ENCODE assay signal across 8 cellular contexts in genomic region chr18:58615150-58616132, GRCh38. TPM values are rescaled to one million over a fixed set of nuclear protein-coding genes. Genes with fewer than 3 reads are reported as not detected.
DNase-seq lines count a peak whose midpoint lies in the region; ATAC-seq and TF ChIP-seq lines count a peak whose summit lies in the region.

No MANE protein-coding gene starts in this region.

- H3K27ac ChIP-seq in CD4-positive, alpha-beta T cell (ENCODE audit: low read depth, low read length) = peak overlapping the region; percentile 60

- H3K9me3 ChIP-seq in CD4-positive, alpha-beta T cell (ENCODE audit: control insufficient read depth, low read length) = no peaks in the 10 kb centered on the region

- peak overlapping the region; percentile 94 for H3K27ac Mint-ChIP-seq in CD4-positive, alpha-beta T cell
- peak overlapping the region; percentile 85 for H3K27ac Mint-ChIP-seq in activated T-helper 2 cell treated with anti-CD3 and anti-CD28 coated beads, Interferon-gamma antibody, Interleukin-2, Interleukin-4, amounts not matched to agents 10 μg/mL and 5 μg/mL and 100 μg/mL, durations not matched to agents 14 hours and 24 hours and 36 hours

- H3K36me3 Mint-ChIP-seq in CD4-positive, alpha-beta T cell (ENCODE audit: low read depth) = no peaks in the 10 kb centered on the region
- H3K36me3 Mint-ChIP-seq in activated T-helper 2 cell treated with anti-CD3 and anti-CD28 coated beads, Interferon-gamma antibody, Interleukin-2, Interleukin-4, amounts not matched to agents 10 μg/mL and 5 μg/mL and 100 μg/mL, durations not matched to agents 14 hours and 24 hours and 36 hours (ENCODE audit: low read depth) = no peaks in the 10 kb centered on the region

- peak overlapping the region; percentile 81 for H3K4me3 Mint-ChIP-seq in CD4-positive, alpha-beta T cell
- peak overlapping the region; percentile 26 for H3K4me3 Mint-ChIP-seq in activated T-helper 2 cell treated with anti-CD3 and anti-CD28 coated beads, Interferon-gamma antibody, Interleukin-2, Interleukin-4, amounts not matched to agents 10 μg/mL and 5 μg/mL and 100 μg/mL, durations not matched to agents 14 hours and 24 hours and 36 hours (ENCODE audit: low read depth)

- ATAC-seq in CD4-positive, alpha-beta T cell (ENCODE audit: poor library complexity) = peak; percentile 93
- peak; percentile 80 for ATAC-seq in GM21381 (IDR thresholded peaks at IDR 0.05; ENCODE audit: unreplicated experiment)
- ATAC-seq in HG03575 (IDR thresholded peaks at IDR 0.05; ENCODE audit: extremely low read depth, insufficient number of reproducible peaks, low FRiP score, unreplicated experiment) = peak; percentile 72

- no peak for TF ChIP-seq CTCF in CD4-positive, alpha-beta T cell (IDR thresholded peaks at IDR 0.05)

- H3K27me3 Mint-ChIP-seq in CD4-positive, alpha-beta T cell = no peaks in the 10 kb centered on the region
- H3K27me3 Mint-ChIP-seq in activated T-helper 2 cell treated with anti-CD3 and anti-CD28 coated beads, Interferon-gamma antibody, Interleukin-2, Interleukin-4, amounts not matched to agents 10 μg/mL and 5 μg/mL and 100 μg/mL, durations not matched to agents 14 hours and 24 hours and 36 hours (ENCODE audit: low read depth) = peaks cover 27% of the 10 kb centered on the region

- no peaks in the 10 kb centered on the region for H3K9me3 Mint-ChIP-seq in CD4-positive, alpha-beta T cell
- H3K9me3 Mint-ChIP-seq in activated T-helper 2 cell treated with anti-CD3 and anti-CD28 coated beads, Interferon-gamma antibody, Interleukin-2, Interleukin-4, amounts not matched to agents 10 μg/mL and 5 μg/mL and 100 μg/mL, durations not matched to agents 14 hours and 24 hours and 36 hours = no peaks in the 10 kb centered on the region

- peak in 9 of 10 experiments; percentile 17 to 44 (median 28) for DNase-seq in CD4-positive, alpha-beta T cell
- peak; percentile 64 for DNase-seq in activated T-helper 2 cell treated with anti-CD3 and anti-CD28 coated beads, Interferon-gamma antibody, Interleukin-2, Interleukin-4, amounts not matched to agents 10 μg/mL and 5 μg/mL and 100 μg/mL, durations not matched to agents 14 hours and 24 hours and 36 hours (ENCODE audit: low spot score)
- peak; percentile 6 to 17 (median 13) for DNase-seq in stimulated activated CD4-positive, alpha-beta T cell treated with anti-CD3 and anti-CD28 coated beads, TNF-alpha, amount 100 ng/mL, for 1 hour (ENCODE audit: low read depth in 3 of 3, low spot score in 1 of 3)
- DNase-seq in NCI-H146 treated with DMSO at 0.1 percent for 48 hours (lab: John Stamatoyannopoulos, UW; ENCODE audit: unreplicated experiment) = no peak
- DNase-seq in amniotic stem cell (lab: John Stamatoyannopoulos, UW) = no peak
- no peak for DNase-seq in mesenteric fat pad (ENCODE audit: low spot score)

- intact Hi-C loops in CD4-positive, alpha-beta T cell (cut with DNase I, micrococcal nuclease) = loop anchor here in 1 of 2 experiments (1.0 to 5.0 kb wide), 2 partner anchors 43 to 72 kb away; no protein-coding TSS in a partner anchor
- intact Hi-C loops in activated T-helper 2 cell treated with anti-CD3 and anti-CD28 coated beads, Interferon-gamma antibody, Interleukin-2, Interleukin-4, amounts not matched to agents 10 μg/mL and 5 μg/mL and 100 μg/mL, durations not matched to agents 14 hours and 24 hours and 36 hours (cut with micrococcal nuclease) = loop anchor here (1.0 to 10.0 kb wide), 7 partner anchors 35 to 149 kb away; partner anchors contain the start of gene MALT1

- CTCF ChIA-PET in CD4-positive, alpha-beta T cell (lab: Charles Lee) = no interaction called here

- POLR2A ChIA-PET in CD4-positive, alpha-beta T cell (lab: Charles Lee) = interaction anchor here (0.7 to 2.5 kb wide), 8 partner anchors 9 to 77 kb away, joined by 3 to 35 read pairs (median 4); partner anchors contain the start of genes ALPK2 and MALT1

- no peaks in the 10 kb centered on the region for H3K27me3 ChIP-seq in CD4-positive, alpha-beta T cell (ENCODE audit: control insufficient read depth, insufficient read depth, low read length)

- H3K4me1 Mint-ChIP-seq in CD4-positive, alpha-beta T cell (ENCODE audit: low read depth) = peaks cover 53% of the 10 kb centered on the region
- peaks cover 34% of the 10 kb centered on the region for H3K4me1 Mint-ChIP-seq in activated T-helper 2 cell treated with anti-CD3 and anti-CD28 coated beads, Interferon-gamma antibody, Interleukin-2, Interleukin-4, amounts not matched to agents 10 μg/mL and 5 μg/mL and 100 μg/mL, durations not matched to agents 14 hours and 24 hours and 36 hours (ENCODE audit: low read depth)

RNA-seq across cellular contexts. Expression of gene ALPK2, which starts 13.4 kb away (rescaled TPM):
- total RNA-seq in CD4-positive, alpha-beta T cell = under 1 TPM; 0.25 TPM
- total RNA-seq in activated T-helper 2 cell treated with anti-CD3 and anti-CD28 coated beads, Interferon-gamma antibody, Interleukin-2, Interleukin-4, amounts not matched to agents 10 μg/mL and 5 μg/mL and 100 μg/mL, durations not matched to agents 14 hours and 24 hours and 36 hours = 0.34 and 0.50 TPM in 2 replicates
- total RNA-seq in mesenteric fat pad = not detected

RNA-seq across cellular contexts. Expression of gene MALT1, which starts 55.8 kb away (rescaled TPM):
- total RNA-seq in CD4-positive, alpha-beta T cell = 10 to 100 TPM; 82.3 to 84.5 TPM
- total RNA-seq in activated T-helper 2 cell treated with anti-CD3 and anti-CD28 coated beads, Interferon-gamma antibody, Interleukin-2, Interleukin-4, amounts not matched to agents 10 μg/mL and 5 μg/mL and 100 μg/mL, durations not matched to agents 14 hours and 24 hours and 36 hours = 23.5 and 23.9 TPM in 2 replicates
- total RNA-seq in mesenteric fat pad = 17.3 TPM

Comparison
In these comparisons a context has a peak if more than half of its experiments do, and no peak if none do; other contexts are left out.
1. DNase-seq: peak in CD4-positive, alpha-beta T cell (9 of 10), activated T-helper 2 cell treated with anti-CD3 and anti-CD28 coated beads, Interferon-gamma antibody, Interleukin-2, Interleukin-4, amounts not matched to agents 10 μg/mL and 5 μg/mL and 100 μg/mL, durations not matched to agents 14 hours and 24 hours and 36 hours (single experiment) and stimulated activated CD4-positive, alpha-beta T cell treated with anti-CD3 and anti-CD28 coated beads, TNF-alpha, amount 100 ng/mL, for 1 hour (3 of 3); none in NCI-H146 treated with DMSO at 0.1 percent for 48 hours (single experiment), amniotic stem cell (single experiment) and mesenteric fat pad (single experiment).
2. Peak in every context shown above with its lines, with median percentiles within 50 percentile points of each other: ATAC-seq.